In the genomic region with DNA sequence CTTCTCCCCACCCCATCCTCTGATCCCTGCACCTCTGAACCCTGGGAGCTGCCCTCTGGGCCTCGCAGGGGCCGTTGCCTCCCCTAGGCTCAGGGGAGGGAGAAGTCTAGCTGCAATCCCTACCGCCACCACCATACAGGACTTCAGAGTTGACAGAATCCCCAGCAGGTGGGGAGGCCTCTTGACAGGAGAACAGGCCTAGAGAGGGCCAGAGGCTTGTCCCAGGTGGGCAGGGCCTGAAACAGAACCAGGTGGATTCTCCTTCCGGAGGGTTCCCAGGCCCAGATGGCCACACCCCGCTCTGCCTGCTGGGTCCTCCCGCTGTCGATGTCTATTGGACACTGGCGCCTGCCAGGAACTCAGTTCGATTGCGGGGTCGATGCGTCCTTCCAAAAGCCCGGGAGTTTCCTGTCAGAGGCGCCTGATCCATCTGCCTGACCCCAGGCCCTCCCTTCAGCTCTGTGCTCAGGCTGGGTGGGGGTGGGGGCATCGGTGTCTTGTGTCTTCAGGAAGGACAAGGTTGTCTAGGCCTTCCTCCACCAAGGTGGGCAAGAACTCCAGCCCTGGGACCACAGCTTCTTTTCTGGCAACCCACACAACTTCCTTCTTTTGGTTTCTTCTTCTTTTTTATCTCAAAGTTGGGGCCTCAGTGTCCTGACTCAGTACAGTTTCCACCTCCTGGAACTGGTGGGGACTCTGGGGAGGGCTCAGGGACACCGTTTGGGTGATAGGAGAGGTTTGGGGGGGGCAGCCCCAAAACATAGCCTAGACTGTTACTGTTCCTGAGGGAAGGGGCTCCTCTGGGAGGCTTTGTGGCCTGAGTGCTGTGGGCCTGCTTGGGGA, we compare ENCODE assay signal across 1 cellular context.
TF ChIP-seq lines count a peak whose summit lies in the region.

No MANE protein-coding gene starts in this region.

TF ChIP-seq in H1, 55 proteins besides CTCF, POLR2A, EP300 and RAD21:
- TF ChIP-seq CTBP2 (IDR thresholded peaks at IDR 0.05; ENCODE audit: borderline replicate concordance, insufficient read depth, insufficient read length, low read length) (no peak), TAF1 (IDR thresholded peaks at IDR 0.05; ENCODE audit: low read depth, low read length) (no peak), CBX5 (IDR thresholded peaks at IDR 0.05; ENCODE audit: low read depth, low read length) (no peak), POU5F1 (IDR thresholded peaks at IDR 0.05; ENCODE audit: low read depth, low read length) (no peak), NANOG (IDR thresholded peaks at IDR 0.05; ENCODE audit: insufficient read depth, low read depth, low read length, poor library complexity, severe bottlenecking) (no peak), HDAC2 (IDR thresholded peaks at IDR 0.05; ENCODE audit: borderline replicate concordance in 1 of 2, low read depth in 2 of 2, low read length in 2 of 2) (peak; percentile 44 to 62; a peak in 1 of 4 replicates), YY1 (IDR thresholded peaks at IDR 0.05; ENCODE audit: low read depth, low read length) (no peak), TAF7 (optimal IDR thresholded peaks at IDR 0.05; ENCODE audit: borderline replicate concordance, low read depth, low read length) (no peak), SP4 (IDR thresholded peaks at IDR 0.05; ENCODE audit: low read length) (no peak), RFX5 (IDR thresholded peaks at IDR 0.05; ENCODE audit: borderline replicate concordance, low read depth, low read length) (peak; percentile 29; the same call in 1 of the 2 replicates), JUN (IDR thresholded peaks at IDR 0.05; ENCODE audit: low read depth, low read length) (no peak), BACH1 (IDR thresholded peaks at IDR 0.05; ENCODE audit: low read length) (no peak), TBP (IDR thresholded peaks at IDR 0.05; ENCODE audit: low read depth, low read length) (no peak), NRF1 (IDR thresholded peaks at IDR 0.05; ENCODE audit: low read depth, low read length) (no peak), ATF2 (IDR thresholded peaks at IDR 0.05; ENCODE audit: low read length) (no peak), BRCA1 (IDR thresholded peaks at IDR 0.05; ENCODE audit: low read depth, low read length) (no peak), PHF8 (conservative IDR thresholded peaks at IDR 0.05; ENCODE audit: low read depth, low read length) (no peak), GABPA (IDR thresholded peaks at IDR 0.05; ENCODE audit: borderline replicate concordance, insufficient read depth, low read length) (no peak), ASH2L (IDR thresholded peaks at IDR 0.05; ENCODE audit: low read length) (no peak), HDAC6 (IDR thresholded peaks at IDR 0.05; ENCODE audit: low read depth, low read length) (no peak), CEBPB (IDR thresholded peaks at IDR 0.05; ENCODE audit: low read depth, low read length) (no peak), KDM4A (IDR thresholded peaks at IDR 0.05; ENCODE audit: low read depth, low read length, severe bottlenecking) (no peak), GTF2F1 (IDR thresholded peaks at IDR 0.05; ENCODE audit: borderline replicate concordance, low read depth, low read length) (no peak), RBBP5 (IDR thresholded peaks at IDR 0.05; ENCODE audit: borderline replicate concordance, low read depth, low read length) (no peak), KDM1A (IDR thresholded peaks at IDR 0.05; ENCODE audit: borderline replicate concordance, low read length) (no peak), SIN3A (conservative IDR thresholded peaks at IDR 0.05 in 1 of 2, IDR thresholded peaks at IDR 0.05 in 1 of 2; ENCODE audit: low read depth in 1 of 2, low read length in 2 of 2) (peak; percentile 98), CHD1 (IDR thresholded peaks at IDR 0.05; ENCODE audit: low read depth, low read length) (no peak), RNF2 (IDR thresholded peaks at IDR 0.05; ENCODE audit: borderline replicate concordance, low read depth, low read length, missing control alignments, poor library complexity, severe bottlenecking) (no peak), TCF12 (IDR thresholded peaks at IDR 0.05; ENCODE audit: low read depth, low read length) (0 out of 2 replicates have a peak, but pooled peaks have one; percentile 38), SP2 (IDR thresholded peaks at IDR 0.05; ENCODE audit: low read length) (no peak), TEAD4 (IDR thresholded peaks at IDR 0.05; ENCODE audit: low read depth, low read length) (no peak), SRF (IDR thresholded peaks at IDR 0.05; ENCODE audit: low read depth, low read length) (no peak), SIX5 (IDR thresholded peaks at IDR 0.05; ENCODE audit: low read depth, low read length) (no peak), EZH2 (IDR thresholded peaks at IDR 0.05; ENCODE audit: low read depth, low read length, severe bottlenecking) (no peak), FOSL1 (IDR thresholded peaks at IDR 0.05; ENCODE audit: insufficient read depth, low read depth, low read length) (no peak), SAP30 (IDR thresholded peaks at IDR 0.05; ENCODE audit: insufficient read depth, insufficient replicate concordance, low read length) (peak; percentile 94)
- TF ChIP-seq, protein P1, sequence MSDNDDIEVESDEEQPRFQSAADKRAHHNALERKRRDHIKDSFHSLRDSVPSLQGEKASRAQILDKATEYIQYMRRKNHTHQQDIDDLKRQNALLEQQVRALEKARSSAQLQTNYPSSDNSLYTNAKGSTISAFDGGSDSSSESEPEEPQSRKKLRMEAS (IDR thresholded peaks at IDR 0.05), result peak; percentile 47
- TF ChIP-seq, protein P2, sequence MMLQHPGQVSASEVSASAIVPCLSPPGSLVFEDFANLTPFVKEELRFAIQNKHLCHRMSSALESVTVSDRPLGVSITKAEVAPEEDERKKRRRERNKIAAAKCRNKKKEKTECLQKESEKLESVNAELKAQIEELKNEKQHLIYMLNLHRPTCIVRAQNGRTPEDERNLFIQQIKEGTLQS (IDR thresholded peaks at IDR 0.05; ENCODE audit: insufficient read depth, low read depth, low read length), result no peak
- TF ChIP-seq, protein P3, sequence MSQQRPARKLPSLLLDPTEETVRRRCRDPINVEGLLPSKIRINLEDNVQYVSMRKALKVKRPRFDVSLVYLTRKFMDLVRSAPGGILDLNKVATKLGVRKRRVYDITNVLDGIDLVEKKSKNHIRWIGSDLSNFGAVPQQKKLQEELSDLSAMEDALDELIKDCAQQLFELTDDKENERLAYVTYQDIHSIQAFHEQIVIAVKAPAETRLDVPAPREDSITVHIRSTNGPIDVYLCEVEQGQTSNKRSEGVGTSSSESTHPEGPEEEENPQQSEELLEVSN (IDR thresholded peaks at IDR 0.05), result 0 out of 2 replicates have a peak, but pooled peaks have one; percentile 13
- TF ChIP-seq, protein P4, sequence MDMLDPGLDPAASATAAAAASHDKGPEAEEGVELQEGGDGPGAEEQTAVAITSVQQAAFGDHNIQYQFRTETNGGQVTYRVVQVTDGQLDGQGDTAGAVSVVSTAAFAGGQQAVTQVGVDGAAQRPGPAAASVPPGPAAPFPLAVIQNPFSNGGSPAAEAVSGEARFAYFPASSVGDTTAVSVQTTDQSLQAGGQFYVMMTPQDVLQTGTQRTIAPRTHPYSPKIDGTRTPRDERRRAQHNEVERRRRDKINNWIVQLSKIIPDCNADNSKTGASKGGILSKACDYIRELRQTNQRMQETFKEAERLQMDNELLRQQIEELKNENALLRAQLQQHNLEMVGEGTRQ (IDR thresholded peaks at IDR 0.05; ENCODE audit: low read length), result no peak
- TF ChIP-seq, protein P5, sequence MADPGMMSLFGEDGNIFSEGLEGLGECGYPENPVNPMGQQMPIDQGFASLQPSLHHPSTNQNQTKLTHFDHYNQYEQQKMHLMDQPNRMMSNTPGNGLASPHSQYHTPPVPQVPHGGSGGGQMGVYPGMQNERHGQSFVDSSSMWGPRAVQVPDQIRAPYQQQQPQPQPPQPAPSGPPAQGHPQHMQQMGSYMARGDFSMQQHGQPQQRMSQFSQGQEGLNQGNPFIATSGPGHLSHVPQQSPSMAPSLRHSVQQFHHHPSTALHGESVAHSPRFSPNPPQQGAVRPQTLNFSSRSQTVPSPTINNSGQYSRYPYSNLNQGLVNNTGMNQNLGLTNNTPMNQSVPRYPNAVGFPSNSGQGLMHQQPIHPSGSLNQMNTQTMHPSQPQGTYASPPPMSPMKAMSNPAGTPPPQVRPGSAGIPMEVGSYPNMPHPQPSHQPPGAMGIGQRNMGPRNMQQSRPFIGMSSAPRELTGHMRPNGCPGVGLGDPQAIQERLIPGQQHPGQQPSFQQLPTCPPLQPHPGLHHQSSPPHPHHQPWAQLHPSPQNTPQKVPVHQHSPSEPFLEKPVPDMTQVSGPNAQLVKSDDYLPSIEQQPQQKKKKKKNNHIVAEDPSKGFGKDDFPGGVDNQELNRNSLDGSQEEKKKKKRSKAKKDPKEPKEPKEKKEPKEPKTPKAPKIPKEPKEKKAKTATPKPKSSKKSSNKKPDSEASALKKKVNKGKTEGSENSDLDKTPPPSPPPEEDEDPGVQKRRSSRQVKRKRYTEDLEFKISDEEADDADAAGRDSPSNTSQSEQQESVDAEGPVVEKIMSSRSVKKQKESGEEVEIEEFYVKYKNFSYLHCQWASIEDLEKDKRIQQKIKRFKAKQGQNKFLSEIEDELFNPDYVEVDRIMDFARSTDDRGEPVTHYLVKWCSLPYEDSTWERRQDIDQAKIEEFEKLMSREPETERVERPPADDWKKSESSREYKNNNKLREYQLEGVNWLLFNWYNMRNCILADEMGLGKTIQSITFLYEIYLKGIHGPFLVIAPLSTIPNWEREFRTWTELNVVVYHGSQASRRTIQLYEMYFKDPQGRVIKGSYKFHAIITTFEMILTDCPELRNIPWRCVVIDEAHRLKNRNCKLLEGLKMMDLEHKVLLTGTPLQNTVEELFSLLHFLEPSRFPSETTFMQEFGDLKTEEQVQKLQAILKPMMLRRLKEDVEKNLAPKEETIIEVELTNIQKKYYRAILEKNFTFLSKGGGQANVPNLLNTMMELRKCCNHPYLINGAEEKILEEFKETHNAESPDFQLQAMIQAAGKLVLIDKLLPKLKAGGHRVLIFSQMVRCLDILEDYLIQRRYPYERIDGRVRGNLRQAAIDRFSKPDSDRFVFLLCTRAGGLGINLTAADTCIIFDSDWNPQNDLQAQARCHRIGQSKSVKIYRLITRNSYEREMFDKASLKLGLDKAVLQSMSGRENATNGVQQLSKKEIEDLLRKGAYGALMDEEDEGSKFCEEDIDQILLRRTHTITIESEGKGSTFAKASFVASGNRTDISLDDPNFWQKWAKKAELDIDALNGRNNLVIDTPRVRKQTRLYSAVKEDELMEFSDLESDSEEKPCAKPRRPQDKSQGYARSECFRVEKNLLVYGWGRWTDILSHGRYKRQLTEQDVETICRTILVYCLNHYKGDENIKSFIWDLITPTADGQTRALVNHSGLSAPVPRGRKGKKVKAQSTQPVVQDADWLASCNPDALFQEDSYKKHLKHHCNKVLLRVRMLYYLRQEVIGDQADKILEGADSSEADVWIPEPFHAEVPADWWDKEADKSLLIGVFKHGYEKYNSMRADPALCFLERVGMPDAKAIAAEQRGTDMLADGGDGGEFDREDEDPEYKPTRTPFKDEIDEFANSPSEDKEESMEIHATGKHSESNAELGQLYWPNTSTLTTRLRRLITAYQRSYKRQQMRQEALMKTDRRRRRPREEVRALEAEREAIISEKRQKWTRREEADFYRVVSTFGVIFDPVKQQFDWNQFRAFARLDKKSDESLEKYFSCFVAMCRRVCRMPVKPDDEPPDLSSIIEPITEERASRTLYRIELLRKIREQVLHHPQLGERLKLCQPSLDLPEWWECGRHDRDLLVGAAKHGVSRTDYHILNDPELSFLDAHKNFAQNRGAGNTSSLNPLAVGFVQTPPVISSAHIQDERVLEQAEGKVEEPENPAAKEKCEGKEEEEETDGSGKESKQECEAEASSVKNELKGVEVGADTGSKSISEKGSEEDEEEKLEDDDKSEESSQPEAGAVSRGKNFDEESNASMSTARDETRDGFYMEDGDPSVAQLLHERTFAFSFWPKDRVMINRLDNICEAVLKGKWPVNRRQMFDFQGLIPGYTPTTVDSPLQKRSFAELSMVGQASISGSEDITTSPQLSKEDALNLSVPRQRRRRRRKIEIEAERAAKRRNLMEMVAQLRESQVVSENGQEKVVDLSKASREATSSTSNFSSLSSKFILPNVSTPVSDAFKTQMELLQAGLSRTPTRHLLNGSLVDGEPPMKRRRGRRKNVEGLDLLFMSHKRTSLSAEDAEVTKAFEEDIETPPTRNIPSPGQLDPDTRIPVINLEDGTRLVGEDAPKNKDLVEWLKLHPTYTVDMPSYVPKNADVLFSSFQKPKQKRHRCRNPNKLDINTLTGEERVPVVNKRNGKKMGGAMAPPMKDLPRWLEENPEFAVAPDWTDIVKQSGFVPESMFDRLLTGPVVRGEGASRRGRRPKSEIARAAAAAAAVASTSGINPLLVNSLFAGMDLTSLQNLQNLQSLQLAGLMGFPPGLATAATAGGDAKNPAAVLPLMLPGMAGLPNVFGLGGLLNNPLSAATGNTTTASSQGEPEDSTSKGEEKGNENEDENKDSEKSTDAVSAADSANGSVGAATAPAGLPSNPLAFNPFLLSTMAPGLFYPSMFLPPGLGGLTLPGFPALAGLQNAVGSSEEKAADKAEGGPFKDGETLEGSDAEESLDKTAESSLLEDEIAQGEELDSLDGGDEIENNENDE (IDR thresholded peaks at IDR 0.05; ENCODE audit: insufficient replicate concordance, low read length), result no peak
TF ChIP-seq in H1: peak in this region for 7.
